16 cellular contexts compared by ENCODE assay signal in genomic region chr12:113260636-113261300, GRCh38. TPM values are rescaled to one million over a fixed set of nuclear protein-coding genes. Genes with fewer than 3 reads are reported as not detected.
DNase-seq lines count a peak whose midpoint lies in the region; ATAC-seq, FAIRE-seq and TF ChIP-seq lines count a peak whose summit lies in the region.
"Had no signal": no experiment of that assay in that cellular context is flagged by ENCODE, and none has a peak within 500 bp of the region (broad histone marks: within the 10 kb centered on the region; RNA-seq: fewer than 3 reads in every experiment).

No MANE protein-coding gene starts in this region.

- H3K36me3 Mint-ChIP-seq in natural killer cell treated with Interleukin-12 subunit alpha and Interleukin-12 subunit beta and Interleukin-15 and Interleukin-18, amount 100 ng/mL, for 72 hours = no peaks in the 10 kb centered on the region
- H3K36me3 Mint-ChIP-seq in natural killer cell = no peaks in the 10 kb centered on the region
- peaks cover 84% of the 10 kb centered on the region for H3K36me3 Mint-ChIP-seq in dendritic cell treated with granulocyte-macrophage colony-stimulating factor and Interleukin-4, amounts not matched to agents 40 ng/mL and 50 ng/mL, for 4 days (ENCODE audit: low read depth)
- peaks cover 53% of the 10 kb centered on the region for H3K36me3 Mint-ChIP-seq in activated T-helper 2 cell treated with anti-CD3 and anti-CD28 coated beads, Interferon-gamma antibody, Interleukin-2, Interleukin-4, amounts not matched to agents 10 μg/mL and 5 μg/mL and 100 μg/mL, durations not matched to agents 14 hours and 24 hours and 36 hours (ENCODE audit: low read depth)

- FAIRE-seq in RCC 7860 (lab: Jason Lieb, UNC) = no peak
- FAIRE-seq: frontal cortex, G401.6 had no signal

- peaks cover 14 to 16% of the 10 kb centered on the region in 2 donors for H3K4me1 Mint-ChIP-seq in natural killer cell treated with Interleukin-12 subunit alpha and Interleukin-12 subunit beta and Interleukin-15 and Interleukin-18, amount 100 ng/mL, for 72 hours (ENCODE audit: low read depth in 2 of 2)
- H3K4me1 Mint-ChIP-seq in natural killer cell = peaks cover 9 to 10% of the 10 kb centered on the region in 2 donors
- H3K4me1 Mint-ChIP-seq in dendritic cell treated with granulocyte-macrophage colony-stimulating factor and Interleukin-4, amounts not matched to agents 40 ng/mL and 50 ng/mL, for 4 days (ENCODE audit: low read depth) = peaks cover 50% of the 10 kb centered on the region
- H3K4me1 Mint-ChIP-seq in activated T-helper 2 cell treated with anti-CD3 and anti-CD28 coated beads, Interferon-gamma antibody, Interleukin-2, Interleukin-4, amounts not matched to agents 10 μg/mL and 5 μg/mL and 100 μg/mL, durations not matched to agents 14 hours and 24 hours and 36 hours (ENCODE audit: low read depth) = peaks cover 50% of the 10 kb centered on the region

- TF ChIP-seq CTCF in natural killer cell (IDR thresholded peaks at IDR 0.05) (no peak), prostate gland (IDR thresholded peaks at IDR 0.05) (no peak)

- no peaks in the 10 kb centered on the region for H3K27me3 Mint-ChIP-seq in natural killer cell treated with Interleukin-12 subunit alpha and Interleukin-12 subunit beta and Interleukin-15 and Interleukin-18, amount 100 ng/mL, for 72 hours
- no peaks in the 10 kb centered on the region for H3K27me3 Mint-ChIP-seq in natural killer cell (ENCODE audit: low read depth in 2 of 2)
- no peaks in the 10 kb centered on the region for H3K27me3 Mint-ChIP-seq in dendritic cell treated with granulocyte-macrophage colony-stimulating factor and Interleukin-4, amounts not matched to agents 40 ng/mL and 50 ng/mL, for 4 days
- H3K27me3 Mint-ChIP-seq in activated T-helper 2 cell treated with anti-CD3 and anti-CD28 coated beads, Interferon-gamma antibody, Interleukin-2, Interleukin-4, amounts not matched to agents 10 μg/mL and 5 μg/mL and 100 μg/mL, durations not matched to agents 14 hours and 24 hours and 36 hours (ENCODE audit: low read depth) = no peaks in the 10 kb centered on the region

- 87% methylated on average over 12 of the region's 12 CpGs for WGBS in prostate gland

- ATAC-seq in natural killer cell treated with Interleukin-12 subunit alpha and Interleukin-12 subunit beta and Interleukin-15 and Interleukin-18, amount 100 ng/mL, for 72 hours = no peak
- ATAC-seq in natural killer cell = no peak

- H3K4me1 ChIP-seq in prostate gland (replicated peaks) = no peaks in the 10 kb centered on the region
- H3K4me1 ChIP-seq: SJSA1 had no signal

- H3K27ac Mint-ChIP-seq in natural killer cell treated with Interleukin-12 subunit alpha and Interleukin-12 subunit beta and Interleukin-15 and Interleukin-18, amount 100 ng/mL, for 72 hours = peak overlapping the region; percentile 56 to 71
- no peak overlapping the region for H3K27ac Mint-ChIP-seq in natural killer cell
- H3K27ac Mint-ChIP-seq in dendritic cell treated with granulocyte-macrophage colony-stimulating factor and Interleukin-4, amounts not matched to agents 40 ng/mL and 50 ng/mL, for 4 days = peak overlapping the region; percentile 75
- no peak overlapping the region for H3K27ac Mint-ChIP-seq in activated T-helper 2 cell treated with anti-CD3 and anti-CD28 coated beads, Interferon-gamma antibody, Interleukin-2, Interleukin-4, amounts not matched to agents 10 μg/mL and 5 μg/mL and 100 μg/mL, durations not matched to agents 14 hours and 24 hours and 36 hours

- no peaks in the 10 kb centered on the region for H3K27me3 ChIP-seq in prostate gland (replicated peaks; ENCODE audit: insufficient read depth)
- H3K27me3 ChIP-seq: BE2C, left lung, SJSA1 had no signal

- intact Hi-C loops in natural killer cell (cut with micrococcal nuclease) = no loop called here
- intact Hi-C loops in dendritic cell treated with granulocyte-macrophage colony-stimulating factor and Interleukin-4, amounts not matched to agents 40 ng/mL and 50 ng/mL, for 4 days (cut with micrococcal nuclease) = no loop called here
- intact Hi-C loops in prostate gland (cut with DNase I) = no loop called here
- intact Hi-C loops in activated T-helper 2 cell treated with anti-CD3 and anti-CD28 coated beads, Interferon-gamma antibody, Interleukin-2, Interleukin-4, amounts not matched to agents 10 μg/mL and 5 μg/mL and 100 μg/mL, durations not matched to agents 14 hours and 24 hours and 36 hours (cut with micrococcal nuclease) = loop anchor here (1.0 kb wide), 1 partner anchor 52 kb away; no protein-coding TSS in a partner anchor

- peak overlapping the region; percentile 4 to 10 for H3K27ac ChIP-seq in prostate gland
- H3K27ac ChIP-seq: SJSA1 had no signal

- H3K9me3 ChIP-seq in prostate gland = no peaks in the 10 kb centered on the region
- H3K9me3 ChIP-seq: BE2C, left lung, SJSA1 had no signal

- H3K9me3 Mint-ChIP-seq in natural killer cell treated with Interleukin-12 subunit alpha and Interleukin-12 subunit beta and Interleukin-15 and Interleukin-18, amount 100 ng/mL, for 72 hours = no peaks in the 10 kb centered on the region
- no peaks in the 10 kb centered on the region for H3K9me3 Mint-ChIP-seq in natural killer cell
- no peaks in the 10 kb centered on the region for H3K9me3 Mint-ChIP-seq in dendritic cell treated with granulocyte-macrophage colony-stimulating factor and Interleukin-4, amounts not matched to agents 40 ng/mL and 50 ng/mL, for 4 days
- peaks cover 4% of the 10 kb centered on the region for H3K9me3 Mint-ChIP-seq in activated T-helper 2 cell treated with anti-CD3 and anti-CD28 coated beads, Interferon-gamma antibody, Interleukin-2, Interleukin-4, amounts not matched to agents 10 μg/mL and 5 μg/mL and 100 μg/mL, durations not matched to agents 14 hours and 24 hours and 36 hours

- H3K4me3 Mint-ChIP-seq in natural killer cell treated with Interleukin-12 subunit alpha and Interleukin-12 subunit beta and Interleukin-15 and Interleukin-18, amount 100 ng/mL, for 72 hours = no peak overlapping the region
- H3K4me3 Mint-ChIP-seq in natural killer cell = no peak overlapping the region
- H3K4me3 Mint-ChIP-seq in dendritic cell treated with granulocyte-macrophage colony-stimulating factor and Interleukin-4, amounts not matched to agents 40 ng/mL and 50 ng/mL, for 4 days = no peak overlapping the region
- no peak overlapping the region for H3K4me3 Mint-ChIP-seq in activated T-helper 2 cell treated with anti-CD3 and anti-CD28 coated beads, Interferon-gamma antibody, Interleukin-2, Interleukin-4, amounts not matched to agents 10 μg/mL and 5 μg/mL and 100 μg/mL, durations not matched to agents 14 hours and 24 hours and 36 hours (ENCODE audit: low read depth)

- H3K36me3 ChIP-seq in prostate gland = no peaks in the 10 kb centered on the region
- H3K36me3 ChIP-seq: BE2C, SJSA1 had no signal

- TF ChIP-seq POLR2A in prostate gland (IDR thresholded peaks at IDR 0.05) = no peak

- DNase-seq in natural killer cell treated with Interleukin-12 subunit alpha and Interleukin-12 subunit beta and Interleukin-15 and Interleukin-18, amount 100 ng/mL, for 72 hours (ENCODE audit: low spot score) = no peak
- DNase-seq in natural killer cell = no peak
- DNase-seq in prostate gland (ENCODE audit: low spot score) = no peak
- DNase-seq in NCI-H187 treated with DMSO at 0.1 percent for 48 hours (lab: John Stamatoyannopoulos, UW) = no peak
- DNase-seq in RCC 7860 (ENCODE audit: low spot score) = no peak
- DNase-seq in activated T-helper 2 cell treated with anti-CD3 and anti-CD28 coated beads, Interferon-gamma antibody, Interleukin-2, Interleukin-4, amounts not matched to agents 10 μg/mL and 5 μg/mL and 100 μg/mL, durations not matched to agents 14 hours and 24 hours and 36 hours (ENCODE audit: low spot score) = no peak
- DNase-seq in EL = no peak
- DNase-seq: activated naive CD4-positive, alpha-beta T cell; BE2C; KG1; NCI-H1694 had no signal

- H3K4me3 ChIP-seq in prostate gland = no peak overlapping the region
- H3K4me3 ChIP-seq: left lung, SJSA1 had no signal

RNA-seq across cellular contexts. Expression of gene TPCN1, which starts 39.5 kb away (rescaled TPM):
- total RNA-seq in natural killer cell treated with Interleukin-12 subunit alpha and Interleukin-12 subunit beta and Interleukin-15 and Interleukin-18, amount 100 ng/mL, for 72 hours = 10 to 100 TPM; 14.1 to 43.6 TPM
- 10 to 100 TPM in 2 of 3 donors, 1 to 10 TPM in 1; 7.2 to 21.4 (median 10.7) TPM for total RNA-seq in natural killer cell
- 10 to 100 TPM; 52.6 to 65.3 TPM for total RNA-seq in prostate gland
- 44.9 and 47.5 TPM in 2 replicates for total RNA-seq in activated T-helper 2 cell treated with anti-CD3 and anti-CD28 coated beads, Interferon-gamma antibody, Interleukin-2, Interleukin-4, amounts not matched to agents 10 μg/mL and 5 μg/mL and 100 μg/mL, durations not matched to agents 14 hours and 24 hours and 36 hours

Comparison
In these comparisons a context has a peak if more than half of its experiments do, and no peak if none do; other contexts are left out.
1. H3K27ac Mint-ChIP-seq: peak in natural killer cell treated with Interleukin-12 subunit alpha and Interleukin-12 subunit beta and Interleukin-15 and Interleukin-18, amount 100 ng/mL, for 72 hours (2 of 2) and dendritic cell treated with granulocyte-macrophage colony-stimulating factor and Interleukin-4, amounts not matched to agents 40 ng/mL and 50 ng/mL, for 4 days (single experiment); none in natural killer cell (0 of 2) and activated T-helper 2 cell treated with anti-CD3 and anti-CD28 coated beads, Interferon-gamma antibody, Interleukin-2, Interleukin-4, amounts not matched to agents 10 μg/mL and 5 μg/mL and 100 μg/mL, durations not matched to agents 14 hours and 24 hours and 36 hours (single experiment).